Comparison of ENCODE assay signal across 32 cellular contexts in the genomic region with DNA sequence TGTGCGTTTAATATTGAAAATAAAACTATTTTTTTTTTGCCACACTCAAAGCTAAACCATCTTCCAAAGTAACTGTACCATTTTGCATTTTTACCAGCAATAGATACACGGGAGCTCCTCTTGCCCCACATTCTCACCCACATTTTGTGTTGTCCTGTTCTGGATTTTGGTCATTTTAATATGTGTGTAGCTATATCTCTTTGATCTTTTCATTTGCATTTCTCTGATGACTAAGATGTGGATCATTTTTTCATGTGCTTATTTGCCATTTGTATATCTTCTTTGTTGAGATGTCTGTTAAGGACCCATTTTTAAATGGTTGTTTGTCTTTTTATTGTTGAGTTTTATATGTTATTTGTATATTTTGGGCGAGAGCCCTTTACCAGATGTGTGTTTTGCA.
"Had no signal": no experiment of that assay in that cellular context is flagged by ENCODE, and none has a peak within 500 bp of the region (broad histone marks: within the 10 kb centered on the region; RNA-seq: fewer than 3 reads in every experiment).

No MANE protein-coding gene starts in this region.

- H3K27me3 ChIP-seq: MG63, Peyer's patch, SJCRH30 had no signal

- H3K4me3 ChIP-seq: MG63, Peyer's patch, SJCRH30, SK-N-MC had no signal

- H3K27ac Mint-ChIP-seq: T-cell had no signal

- DNase-seq: Kasumi-1, MG63, NCI-H1048, NCI-H1092 treated with DMSO at 0.1 percent for 48 hours, NCI-H1105 treated with DMSO at 0.1 percent for 48 hours, NCI-H1417, NCI-H1436, NCI-H146, NCI-H1694, NCI-H187, NCI-H1930, NCI-H2029 treated with DMSO at 0.1 percent for 48 hours, NCI-H2081 treated with DMSO at 0.1 percent for 48 hours, NCI-H2107, NCI-H2171, NCI-H2227 treated with DMSO at 0.1 percent for 48 hours, NCI-H345, NCI-H446, NCI-H510A treated with DMSO at 0.1 percent for 48 hours, NCI-H524 treated with DMSO at 0.1 percent for 48 hours, NCI-H69, NCI-H748 treated with DMSO at 0.1 percent for 48 hours, NCI-H82, Peyer's patch, SHP77, SIG-M5, SJCRH30, T-cell had no signal

- H3K4me1 Mint-ChIP-seq: T-cell had no signal

- H3K27me3 Mint-ChIP-seq: T-cell had no signal

- H3K36me3 Mint-ChIP-seq: T-cell had no signal

- H3K4me1 ChIP-seq: Peyer's patch, SJCRH30 had no signal

- H3K4me3 Mint-ChIP-seq: T-cell had no signal

- ATAC-seq: Right ventricle myocardium inferior, SK-N-SH treated with all-trans-retinoic acid at 6 μM for 48 hours, T-cell had no signal

- H3K9me3 ChIP-seq: MG63, Peyer's patch, SJCRH30 had no signal

- H3K27ac ChIP-seq: Peyer's patch, RWPE1, SJCRH30, SK-N-MC had no signal

- H3K36me3 ChIP-seq: MG63, Peyer's patch, SJCRH30 had no signal
